Comparison of ENCODE assay signal across 18 cellular contexts in genomic region chr6:122207794-122208193, GRCh38.
DNase-seq lines count a peak whose midpoint lies in the region; ATAC-seq, FAIRE-seq and TF ChIP-seq lines count a peak whose summit lies in the region.
"Had no signal": no experiment of that assay in that cellular context is flagged by ENCODE, and none has a peak within 500 bp of the region (broad histone marks: within the 10 kb centered on the region; RNA-seq: fewer than 3 reads in every experiment).

No MANE protein-coding gene starts in this region.

- H3K9me3 ChIP-seq in HepG2 (ENCODE audit: low read length) = no peaks in the 10 kb centered on the region
- H3K9me3 ChIP-seq in right lobe of liver = no peaks in the 10 kb centered on the region
- H3K9me3 ChIP-seq in skeletal muscle satellite cell (replicated peaks; ENCODE audit: low read length) = no peaks in the 10 kb centered on the region

- no TSS peak for BruUV-seq in HepG2 (replicated peaks; lab: Mats Ljungman, UMichigan)
- BruUV-seq in Calu3 (replicated peaks; lab: Mats Ljungman, UMichigan) = no TSS peak

- H3K4me1 Mint-ChIP-seq in Calu3 (ENCODE audit: low read depth, unreplicated experiment) = no peaks in the 10 kb centered on the region
- H3K4me1 Mint-ChIP-seq: GM23338 had no signal

- H3K4me2 ChIP-seq in HepG2 (ENCODE audit: low read depth, low read length) = no peak overlapping the region
- peak overlapping the region; percentile 16 for H3K4me2 ChIP-seq in skeletal muscle satellite cell (ENCODE audit: low read length)
- H3K4me2 ChIP-seq: GM23338 had no signal

- no peak overlapping the region for H3K9ac ChIP-seq in HepG2 (ENCODE audit: insufficient read depth, low read depth, low read length)
- H3K9ac ChIP-seq in skeletal muscle satellite cell (ENCODE audit: low read depth, low read length) = no peak overlapping the region

- CTCF ChIA-PET in HepG2 (lab: Yijun Ruan, JAX; ENCODE audit: low intra/inter-chr PET ratio, low total read pairs) (no interaction called here), Calu3 (lab: Charles Lee) (no interaction called here)

- intact Hi-C loops in HepG2 (cut with micrococcal nuclease; ENCODE audit: unreplicated experiment) (no loop called here), right lobe of liver (cut with DNase I) (no loop called here), Calu3 (cut with micrococcal nuclease; ENCODE audit: unreplicated experiment) (no loop called here)

- DNase-seq in HepG2 (ENCODE audit: low spot score) = no peak
- no peak for DNase-seq in right lobe of liver
- DNase-seq in astrocyte of the cerebellum (ENCODE audit: low read depth) = peak; percentile 50
- DNase-seq in fibroblast of mammary gland (ENCODE audit: low read depth) = peak; percentile 19
- DNase-seq in Calu3 = no peak
- no peak for DNase-seq in 8988T
- DNase-seq in COLO829 (ENCODE audit: low spot score) = no peak
- DNase-seq: C1 segment of cervical spinal cord, COR-L47, Karpas-422, NCI-H1105 treated with DMSO at 0.1 percent for 48 hours, NCI-H187 treated with DMSO at 0.1 percent for 48 hours, NCI-H446 treated with DMSO at 0.1 percent for 48 hours, NCI-H748 treated with DMSO at 0.1 percent for 48 hours had no signal

- no peak for TF ChIP-seq CTCF in HepG2 (CRISPR knock-in tag; IDR thresholded peaks at IDR 0.05)
- no peak for TF ChIP-seq CTCF in right lobe of liver (IDR thresholded peaks at IDR 0.05)
- no peak for TF ChIP-seq CTCF in astrocyte of the cerebellum (IDR thresholded peaks at IDR 0.05; ENCODE audit: low read depth, low read length, missing control alignments)
- no peak for TF ChIP-seq CTCF in fibroblast of mammary gland (conservative IDR thresholded peaks at IDR 0.05; ENCODE audit: control insufficient read depth, insufficient read depth, low read depth, low read length)
- TF ChIP-seq CTCF in Calu3 (IDR thresholded peaks at IDR 0.05; ENCODE audit: unreplicated experiment) = no peak

- H3K36me3 ChIP-seq in HepG2 (replicated peaks in 1 of 2; ENCODE audit: control insufficient read depth in 1 of 2, insufficient read depth in 2 of 2, low read length in 2 of 2) = no peaks in the 10 kb centered on the region
- no peaks in the 10 kb centered on the region for H3K36me3 ChIP-seq in right lobe of liver
- no peaks in the 10 kb centered on the region for H3K36me3 ChIP-seq in skeletal muscle satellite cell (ENCODE audit: insufficient read depth, low read length)

- H3K27ac Mint-ChIP-seq in Calu3 (ENCODE audit: unreplicated experiment) = no peak overlapping the region
- H3K27ac Mint-ChIP-seq: GM23338 had no signal

- no peak overlapping the region for H3K4me3 Mint-ChIP-seq in Calu3 (ENCODE audit: low read depth, unreplicated experiment)
- H3K4me3 Mint-ChIP-seq: GM23338 had no signal

- H3K36me3 Mint-ChIP-seq in Calu3 (ENCODE audit: insufficient read depth, unreplicated experiment) = no peaks in the 10 kb centered on the region

- no peak overlapping the region for H2AFZ ChIP-seq in HepG2 (ENCODE audit: low read length)
- H2AFZ ChIP-seq: GM23338 had no signal

- H3K4me3 ChIP-seq in HepG2 (replicated peaks in 1 of 3; ENCODE audit: insufficient read depth in 1 of 3, low read depth in 2 of 3, low read length in 3 of 3) = no peak overlapping the region
- H3K4me3 ChIP-seq in right lobe of liver = no peak overlapping the region
- H3K4me3 ChIP-seq in astrocyte of the cerebellum (ENCODE audit: low read depth, low read length) = no peak overlapping the region
- H3K4me3 ChIP-seq in fibroblast of mammary gland (ENCODE audit: control insufficient read depth, low read depth, low read length) = no peak overlapping the region
- H3K4me3 ChIP-seq in skeletal muscle satellite cell (ENCODE audit: low read length) = no peak overlapping the region
- H3K4me3 ChIP-seq: GM23338 had no signal

- TF ChIP-seq EP300 in HepG2 (IDR thresholded peaks at IDR 0.05; ENCODE audit: low read depth in 2 of 2, low read length in 2 of 2) (no peak), HepG2 (CRISPR knock-in tag; IDR thresholded peaks at IDR 0.05; ENCODE audit: borderline replicate concordance) (no peak)

- no peak for FAIRE-seq in HepG2 (lab: Jason Lieb, UNC)
- FAIRE-seq: GM12891 had no signal

- no peaks in the 10 kb centered on the region for H3K27me3 Mint-ChIP-seq in Calu3 (ENCODE audit: unreplicated experiment)

- H3K27me3 ChIP-seq in HepG2 (ENCODE audit: control insufficient read depth in 1 of 2, insufficient read depth in 2 of 2, low read length in 2 of 2) (no peaks in the 10 kb centered on the region), right lobe of liver (no peaks in the 10 kb centered on the region), skeletal muscle satellite cell (ENCODE audit: control insufficient read depth, insufficient read depth, low read length) (no peaks in the 10 kb centered on the region)

- H3K4me1 ChIP-seq in HepG2 (ENCODE audit: insufficient read depth, low read length) = no peaks in the 10 kb centered on the region
- no peaks in the 10 kb centered on the region for H3K4me1 ChIP-seq in right lobe of liver
- peaks cover 9% of the 10 kb centered on the region for H3K4me1 ChIP-seq in skeletal muscle satellite cell (ENCODE audit: control insufficient read depth, insufficient read depth, low read length)

- in situ Hi-C loops in HepG2 (cut with HindIII; ENCODE audit: extremely low pct_ligation_motif_present, low pct_unique_long_range_greater_than_20kb) = no loop called here
- in situ Hi-C loops in astrocyte of the cerebellum (cut with HindIII; ENCODE audit: low sequenced_read_pairs) = no loop called here

- H3K27ac ChIP-seq in HepG2 (ENCODE audit: extremely low read length, insufficient read depth, low read length) (no peak overlapping the region), right lobe of liver (no peak overlapping the region)
- H3K27ac ChIP-seq: 22Rv1 had no signal

- H3K9me3 Mint-ChIP-seq in Calu3 (ENCODE audit: low read depth, unreplicated experiment) = peaks cover 9% of the 10 kb centered on the region

- TF ChIP-seq POLR2A in HepG2 (IDR thresholded peaks at IDR 0.05; ENCODE audit: insufficient read depth in 1 of 2, low read depth in 2 of 2, low read length in 2 of 2) = no peak
- no peak for TF ChIP-seq POLR2A in right lobe of liver (IDR thresholded peaks at IDR 0.05)

- no peaks in the 10 kb centered on the region for H4K20me1 ChIP-seq in HepG2 (ENCODE audit: insufficient read depth, low read length)

- TF ChIP-seq RAD21 in HepG2 (CRISPR knock-in tag; IDR thresholded peaks at IDR 0.05) = no peak

- H3K79me2 ChIP-seq in HepG2 (ENCODE audit: insufficient read depth, low read length) = no peaks in the 10 kb centered on the region

- POLR2A ChIA-PET in HepG2 (lab: Yijun Ruan, JAX) = no interaction called here

- ATAC-seq in HepG2 = no peak
- no peak for ATAC-seq in right lobe of liver
- ATAC-seq: GM23338 had no signal

TF ChIP-seq in HepG2, 621 proteins besides CTCF, POLR2A, EP300 and RAD21:
- TF ChIP-seq SP1 (IDR thresholded peaks at IDR 0.05) (no peak), SP1 (CRISPR knock-in tag; IDR thresholded peaks at IDR 0.05) (no peak), ZNF264 (CRISPR knock-in tag; IDR thresholded peaks at IDR 0.05) (no peak), SPEN (CRISPR knock-in tag; IDR thresholded peaks at IDR 0.05; ENCODE audit: low read depth) (no peak), ZNF484 (CRISPR knock-in tag; IDR thresholded peaks at IDR 0.05; ENCODE audit: borderline replicate concordance, low read depth) (no peak), HOXA5 (CRISPR knock-in tag; IDR thresholded peaks at IDR 0.05) (no peak), HNRNPUL1 (IDR thresholded peaks at IDR 0.05; ENCODE audit: low read depth, low read length) (peak; percentile 28; the same call in 1 of the 2 replicates), ZNF546 (CRISPR knock-in tag; conservative IDR thresholded peaks at IDR 0.05) (no peak)
TF ChIP-seq in HepG2: peak in this region for 1.

Comparison
In these comparisons a context has a peak if more than half of its experiments do, and no peak if none do; other contexts are left out.
1. DNase-seq: peak in astrocyte of the cerebellum (single experiment) and fibroblast of mammary gland (single experiment); none in HepG2 (single experiment), right lobe of liver (0 of 3), Calu3 (single experiment), 8988T (single experiment) and COLO829 (single experiment).